In the genomic region with DNA sequence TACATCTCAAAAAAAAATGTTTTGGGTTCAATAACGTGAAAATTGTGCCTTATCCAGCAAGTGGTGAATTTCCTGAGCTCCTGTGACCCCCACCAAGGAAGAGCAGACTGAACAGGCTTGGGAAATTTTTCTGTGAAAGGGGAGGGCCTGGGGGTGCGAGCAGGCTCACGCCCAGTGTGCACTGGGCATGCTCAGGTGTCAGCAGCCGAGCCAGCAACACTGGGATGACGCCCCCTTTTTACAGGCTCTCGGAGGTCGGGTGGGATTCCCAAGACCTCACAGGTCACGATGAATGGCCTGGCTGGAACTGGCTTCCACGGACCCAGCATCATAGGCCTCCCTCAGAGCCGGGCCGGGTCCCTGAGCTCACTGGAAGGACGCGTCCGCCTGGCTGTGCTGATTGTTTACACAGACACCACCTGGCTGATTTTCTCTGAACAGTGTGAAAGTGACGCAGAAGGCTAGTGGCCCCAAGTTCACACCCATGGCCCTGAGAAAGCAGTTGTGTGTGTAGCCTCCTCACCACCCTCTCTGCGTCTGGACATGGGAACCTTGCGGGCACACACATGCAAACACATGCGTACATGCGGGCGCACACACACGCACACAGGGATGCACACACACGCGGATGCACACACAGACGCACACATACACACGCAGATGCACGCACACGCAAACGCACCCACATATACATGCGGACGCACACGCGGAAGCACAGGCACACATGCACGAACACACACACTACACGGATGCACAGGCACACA, we compare ENCODE assay signal across 1 cellular context.
TF ChIP-seq lines count a peak whose summit lies in the region.

No MANE protein-coding gene starts in this region.

TF ChIP-seq in HepG2, 621 proteins besides CTCF, POLR2A, EP300 and RAD21 (continues in another document):
- TF ChIP-seq, protein P1, sequence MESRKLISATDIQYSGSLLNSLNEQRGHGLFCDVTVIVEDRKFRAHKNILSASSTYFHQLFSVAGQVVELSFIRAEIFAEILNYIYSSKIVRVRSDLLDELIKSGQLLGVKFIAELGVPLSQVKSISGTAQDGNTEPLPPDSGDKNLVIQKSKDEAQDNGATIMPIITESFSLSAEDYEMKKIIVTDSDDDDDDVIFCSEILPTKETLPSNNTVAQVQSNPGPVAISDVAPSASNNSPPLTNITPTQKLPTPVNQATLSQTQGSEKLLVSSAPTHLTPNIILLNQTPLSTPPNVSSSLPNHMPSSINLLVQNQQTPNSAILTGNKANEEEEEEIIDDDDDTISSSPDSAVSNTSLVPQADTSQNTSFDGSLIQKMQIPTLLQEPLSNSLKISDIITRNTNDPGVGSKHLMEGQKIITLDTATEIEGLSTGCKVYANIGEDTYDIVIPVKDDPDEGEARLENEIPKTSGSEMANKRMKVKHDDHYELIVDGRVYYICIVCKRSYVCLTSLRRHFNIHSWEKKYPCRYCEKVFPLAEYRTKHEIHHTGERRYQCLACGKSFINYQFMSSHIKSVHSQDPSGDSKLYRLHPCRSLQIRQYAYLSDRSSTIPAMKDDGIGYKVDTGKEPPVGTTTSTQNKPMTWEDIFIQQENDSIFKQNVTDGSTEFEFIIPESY (CRISPR knock-in tag; IDR thresholded peaks at IDR 0.05): 0 out of 2 replicates have a peak, but pooled peaks have one; percentile 36
- TF ChIP-seq, protein P2, sequence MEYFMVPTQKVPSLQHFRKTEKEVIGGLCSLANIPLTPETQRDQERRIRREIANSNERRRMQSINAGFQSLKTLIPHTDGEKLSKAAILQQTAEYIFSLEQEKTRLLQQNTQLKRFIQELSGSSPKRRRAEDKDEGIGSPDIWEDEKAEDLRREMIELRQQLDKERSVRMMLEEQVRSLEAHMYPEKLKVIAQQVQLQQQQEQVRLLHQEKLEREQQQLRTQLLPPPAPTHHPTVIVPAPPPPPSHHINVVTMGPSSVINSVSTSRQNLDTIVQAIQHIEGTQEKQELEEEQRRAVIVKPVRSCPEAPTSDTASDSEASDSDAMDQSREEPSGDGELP (IDR thresholded peaks at IDR 0.05; ENCODE audit: borderline replicate concordance, low read depth): peak; percentile 46; the same call in 1 of the 2 replicates
- TF ChIP-seq, protein P3, sequence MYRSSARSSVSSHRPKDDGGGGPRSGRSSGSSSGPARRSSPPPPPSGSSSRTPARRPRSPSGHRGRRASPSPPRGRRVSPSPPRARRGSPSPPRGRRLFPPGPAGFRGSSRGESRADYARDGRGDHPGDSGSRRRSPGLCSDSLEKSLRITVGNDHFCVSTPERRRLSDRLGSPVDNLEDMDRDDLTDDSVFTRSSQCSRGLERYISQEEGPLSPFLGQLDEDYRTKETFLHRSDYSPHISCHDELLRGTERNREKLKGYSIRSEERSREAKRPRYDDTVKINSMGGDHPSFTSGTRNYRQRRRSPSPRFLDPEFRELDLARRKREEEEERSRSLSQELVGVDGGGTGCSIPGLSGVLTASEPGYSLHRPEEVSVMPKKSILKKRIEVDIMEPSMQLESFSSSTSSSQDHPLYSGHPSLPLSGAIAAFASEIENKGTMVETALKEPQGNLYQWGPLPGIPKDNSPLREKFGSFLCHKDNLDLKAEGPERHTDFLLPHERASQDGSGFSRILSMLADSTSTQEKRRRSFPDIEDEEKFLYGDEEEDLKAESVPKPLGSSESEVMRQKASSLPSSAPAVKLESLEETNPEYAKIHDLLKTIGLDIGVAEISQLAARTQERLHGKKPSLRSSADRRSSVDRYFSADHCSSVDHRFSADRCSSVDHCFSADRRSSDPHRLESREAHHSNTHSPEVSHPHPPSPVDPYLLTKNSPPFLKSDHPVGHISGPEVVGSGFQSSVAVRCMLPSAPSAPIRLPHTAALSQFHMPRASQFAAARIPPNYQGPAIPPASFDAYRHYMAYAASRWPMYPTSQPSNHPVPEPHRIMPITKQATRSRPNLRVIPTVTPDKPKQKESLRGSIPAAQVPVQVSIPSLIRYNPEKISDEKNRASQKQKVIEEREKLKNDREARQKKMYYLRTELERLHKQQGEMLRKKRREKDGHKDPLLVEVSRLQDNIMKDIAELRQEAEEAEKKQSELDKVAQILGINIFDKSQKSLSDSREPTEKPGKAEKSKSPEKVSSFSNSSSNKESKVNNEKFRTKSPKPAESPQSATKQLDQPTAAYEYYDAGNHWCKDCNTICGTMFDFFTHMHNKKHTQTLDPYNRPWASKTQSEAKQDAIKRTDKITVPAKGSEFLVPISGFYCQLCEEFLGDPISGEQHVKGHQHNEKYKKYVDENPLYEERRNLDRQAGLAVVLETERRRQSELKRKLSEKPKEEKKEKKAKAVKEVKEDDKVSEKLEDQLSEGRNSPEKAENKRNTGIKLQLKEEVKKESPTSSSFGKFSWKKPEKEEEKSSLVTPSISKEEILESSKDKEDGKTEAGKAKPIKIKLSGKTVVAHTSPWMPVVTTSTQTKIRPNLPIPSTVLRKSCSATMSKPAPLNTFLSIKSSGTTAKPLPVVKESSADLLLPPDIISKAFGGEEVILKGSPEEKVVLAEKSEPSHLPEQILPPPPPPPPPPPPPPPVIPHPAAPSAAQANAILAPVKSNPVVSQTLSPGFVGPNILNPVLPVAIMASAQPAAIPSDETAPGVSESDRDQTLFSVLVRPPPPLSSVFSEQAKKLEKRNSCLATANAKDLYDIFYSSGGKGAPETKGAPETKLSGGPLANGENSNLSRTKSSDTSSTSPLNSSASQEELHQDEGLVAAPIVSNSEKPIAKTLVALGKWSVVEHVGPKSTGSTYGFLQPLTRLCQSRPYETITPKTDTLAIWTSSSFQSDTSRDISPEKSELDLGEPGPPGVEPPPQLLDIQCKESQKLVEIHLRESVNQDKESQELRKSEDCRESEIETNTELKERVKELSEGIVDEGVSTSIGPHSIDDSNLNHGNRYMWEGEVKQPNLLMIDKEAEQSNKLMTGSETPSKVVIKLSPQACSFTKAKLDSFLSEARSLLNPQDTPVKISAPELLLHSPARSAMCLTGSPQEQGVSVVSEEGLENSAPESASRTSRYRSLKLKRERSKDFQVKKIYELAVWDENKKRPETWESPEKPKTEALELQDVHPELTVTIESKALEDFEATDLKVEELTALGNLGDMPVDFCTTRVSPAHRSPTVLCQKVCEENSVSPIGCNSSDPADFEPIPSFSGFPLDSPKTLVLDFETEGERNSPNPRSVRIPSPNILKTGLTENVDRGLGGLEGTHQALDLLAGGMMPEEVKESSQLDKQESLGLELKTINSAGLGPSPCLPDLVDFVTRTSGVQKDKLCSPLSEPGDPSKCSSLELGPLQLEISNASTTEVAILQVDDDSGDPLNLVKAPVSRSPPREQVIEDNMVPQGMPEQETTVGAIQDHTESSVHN (CRISPR knock-in tag; IDR thresholded peaks at IDR 0.05): peak; percentile 62; the same call in 1 of the 2 replicates
- TF ChIP-seq AKAP8 (CRISPR knock-in tag; IDR thresholded peaks at IDR 0.05): peak; percentile 56; the same call in 1 of the 2 replicates
- no peak for TF ChIP-seq ZNF577 (CRISPR knock-in tag; IDR thresholded peaks at IDR 0.05; ENCODE audit: borderline replicate concordance, low read depth)
- peak; percentile 28; the same call in 1 of the 2 replicates for TF ChIP-seq ZFX (CRISPR knock-in tag; IDR thresholded peaks at IDR 0.05; ENCODE audit: low read depth)
- TF ChIP-seq MEIS1 (CRISPR knock-in tag; IDR thresholded peaks at IDR 0.05; ENCODE audit: borderline replicate concordance): 0 out of 2 replicates have a peak, but pooled peaks have one; percentile 42
- TF ChIP-seq ZC3H13 (CRISPR knock-in tag; IDR thresholded peaks at IDR 0.05): peak; percentile 88
- TF ChIP-seq CENPT (CRISPR knock-in tag; IDR thresholded peaks at IDR 0.05; ENCODE audit: low read depth): 0 out of 2 replicates have a peak, but pooled peaks have one; percentile 45
- no peak for TF ChIP-seq ZNF350 (CRISPR knock-in tag; IDR thresholded peaks at IDR 0.05; ENCODE audit: borderline replicate concordance, low read depth)
- no peak for TF ChIP-seq NFKB2 (CRISPR knock-in tag; IDR thresholded peaks at IDR 0.05; ENCODE audit: borderline replicate concordance)
- TF ChIP-seq NONO (IDR thresholded peaks at IDR 0.05): no peak
- TF ChIP-seq NONO (CRISPR knock-in tag; conservative IDR thresholded peaks at IDR 0.05): peak; percentile 74; the same call in 1 of the 2 replicates
- TF ChIP-seq RBM39 (IDR thresholded peaks at IDR 0.05; ENCODE audit: low read depth, low read length, poor library complexity, severe bottlenecking): peak; percentile 34
- TF ChIP-seq KDM5B (CRISPR knock-in tag; IDR thresholded peaks at IDR 0.05; ENCODE audit: borderline replicate concordance): no peak
- TF ChIP-seq, protein P4, sequence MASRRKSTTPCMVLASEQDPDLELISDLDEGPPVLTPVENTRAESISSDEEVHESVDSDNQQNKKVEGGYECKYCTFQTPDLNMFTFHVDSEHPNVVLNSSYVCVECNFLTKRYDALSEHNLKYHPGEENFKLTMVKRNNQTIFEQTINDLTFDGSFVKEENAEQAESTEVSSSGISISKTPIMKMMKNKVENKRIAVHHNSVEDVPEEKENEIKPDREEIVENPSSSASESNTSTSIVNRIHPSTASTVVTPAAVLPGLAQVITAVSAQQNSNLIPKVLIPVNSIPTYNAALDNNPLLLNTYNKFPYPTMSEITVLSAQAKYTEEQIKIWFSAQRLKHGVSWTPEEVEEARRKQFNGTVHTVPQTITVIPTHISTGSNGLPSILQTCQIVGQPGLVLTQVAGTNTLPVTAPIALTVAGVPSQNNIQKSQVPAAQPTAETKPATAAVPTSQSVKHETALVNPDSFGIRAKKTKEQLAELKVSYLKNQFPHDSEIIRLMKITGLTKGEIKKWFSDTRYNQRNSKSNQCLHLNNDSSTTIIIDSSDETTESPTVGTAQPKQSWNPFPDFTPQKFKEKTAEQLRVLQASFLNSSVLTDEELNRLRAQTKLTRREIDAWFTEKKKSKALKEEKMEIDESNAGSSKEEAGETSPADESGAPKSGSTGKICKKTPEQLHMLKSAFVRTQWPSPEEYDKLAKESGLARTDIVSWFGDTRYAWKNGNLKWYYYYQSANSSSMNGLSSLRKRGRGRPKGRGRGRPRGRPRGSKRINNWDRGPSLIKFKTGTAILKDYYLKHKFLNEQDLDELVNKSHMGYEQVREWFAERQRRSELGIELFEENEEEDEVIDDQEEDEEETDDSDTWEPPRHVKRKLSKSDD (CRISPR knock-in tag; IDR thresholded peaks at IDR 0.05; ENCODE audit: low read depth): 0 out of 2 replicates have a peak, but pooled peaks have one; percentile 52
- TF ChIP-seq, protein P5, sequence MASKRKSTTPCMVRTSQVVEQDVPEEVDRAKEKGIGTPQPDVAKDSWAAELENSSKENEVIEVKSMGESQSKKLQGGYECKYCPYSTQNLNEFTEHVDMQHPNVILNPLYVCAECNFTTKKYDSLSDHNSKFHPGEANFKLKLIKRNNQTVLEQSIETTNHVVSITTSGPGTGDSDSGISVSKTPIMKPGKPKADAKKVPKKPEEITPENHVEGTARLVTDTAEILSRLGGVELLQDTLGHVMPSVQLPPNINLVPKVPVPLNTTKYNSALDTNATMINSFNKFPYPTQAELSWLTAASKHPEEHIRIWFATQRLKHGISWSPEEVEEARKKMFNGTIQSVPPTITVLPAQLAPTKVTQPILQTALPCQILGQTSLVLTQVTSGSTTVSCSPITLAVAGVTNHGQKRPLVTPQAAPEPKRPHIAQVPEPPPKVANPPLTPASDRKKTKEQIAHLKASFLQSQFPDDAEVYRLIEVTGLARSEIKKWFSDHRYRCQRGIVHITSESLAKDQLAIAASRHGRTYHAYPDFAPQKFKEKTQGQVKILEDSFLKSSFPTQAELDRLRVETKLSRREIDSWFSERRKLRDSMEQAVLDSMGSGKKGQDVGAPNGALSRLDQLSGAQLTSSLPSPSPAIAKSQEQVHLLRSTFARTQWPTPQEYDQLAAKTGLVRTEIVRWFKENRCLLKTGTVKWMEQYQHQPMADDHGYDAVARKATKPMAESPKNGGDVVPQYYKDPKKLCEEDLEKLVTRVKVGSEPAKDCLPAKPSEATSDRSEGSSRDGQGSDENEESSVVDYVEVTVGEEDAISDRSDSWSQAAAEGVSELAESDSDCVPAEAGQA (IDR thresholded peaks at IDR 0.05; ENCODE audit: low read depth): no peak
- TF ChIP-seq, protein P5 (CRISPR knock-in tag; IDR thresholded peaks at IDR 0.05; ENCODE audit: borderline replicate concordance): no peak
- TF ChIP-seq, protein P6, sequence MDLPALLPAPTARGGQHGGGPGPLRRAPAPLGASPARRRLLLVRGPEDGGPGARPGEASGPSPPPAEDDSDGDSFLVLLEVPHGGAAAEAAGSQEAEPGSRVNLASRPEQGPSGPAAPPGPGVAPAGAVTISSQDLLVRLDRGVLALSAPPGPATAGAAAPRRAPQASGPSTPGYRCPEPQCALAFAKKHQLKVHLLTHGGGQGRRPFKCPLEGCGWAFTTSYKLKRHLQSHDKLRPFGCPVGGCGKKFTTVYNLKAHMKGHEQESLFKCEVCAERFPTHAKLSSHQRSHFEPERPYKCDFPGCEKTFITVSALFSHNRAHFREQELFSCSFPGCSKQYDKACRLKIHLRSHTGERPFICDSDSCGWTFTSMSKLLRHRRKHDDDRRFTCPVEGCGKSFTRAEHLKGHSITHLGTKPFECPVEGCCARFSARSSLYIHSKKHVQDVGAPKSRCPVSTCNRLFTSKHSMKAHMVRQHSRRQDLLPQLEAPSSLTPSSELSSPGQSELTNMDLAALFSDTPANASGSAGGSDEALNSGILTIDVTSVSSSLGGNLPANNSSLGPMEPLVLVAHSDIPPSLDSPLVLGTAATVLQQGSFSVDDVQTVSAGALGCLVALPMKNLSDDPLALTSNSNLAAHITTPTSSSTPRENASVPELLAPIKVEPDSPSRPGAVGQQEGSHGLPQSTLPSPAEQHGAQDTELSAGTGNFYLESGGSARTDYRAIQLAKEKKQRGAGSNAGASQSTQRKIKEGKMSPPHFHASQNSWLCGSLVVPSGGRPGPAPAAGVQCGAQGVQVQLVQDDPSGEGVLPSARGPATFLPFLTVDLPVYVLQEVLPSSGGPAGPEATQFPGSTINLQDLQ (CRISPR knock-in tag; IDR thresholded peaks at IDR 0.05): no peak
